10 cellular contexts compared by ENCODE assay signal in genomic region chr4:154961263-154961662, GRCh38.
DNase-seq lines count a peak whose midpoint lies in the region; ATAC-seq and TF ChIP-seq lines count a peak whose summit lies in the region.
"Had no signal": no experiment of that assay in that cellular context is flagged by ENCODE, and none has a peak within 500 bp of the region (broad histone marks: within the 10 kb centered on the region; RNA-seq: fewer than 3 reads in every experiment).

No MANE protein-coding gene starts in this region.

- H3K27ac ChIP-seq in testis (peak overlapping the region; percentile 24 to 46), hepatocyte (no peak overlapping the region), SJCRH30 (no peak overlapping the region)

- H3K79me2 ChIP-seq in hepatocyte, result no peaks in the 10 kb centered on the region

- H3K4me1 ChIP-seq in testis (peaks cover 29% of the 10 kb centered on the region), hepatocyte (ENCODE audit: insufficient read depth) (peaks cover 16% of the 10 kb centered on the region), SJCRH30 (no peaks in the 10 kb centered on the region)

- peak; percentile 97 for ATAC-seq in HG02571 (IDR thresholded peaks at IDR 0.05; ENCODE audit: unreplicated experiment)
- peak; percentile 86 for ATAC-seq in HG03354 (IDR thresholded peaks at IDR 0.05; ENCODE audit: poor library complexity, severe bottlenecking, unreplicated experiment)

- WGBS in testis, 2 donors, result 15 to 36% methylated on average over 1 of the region's 1 CpG
- 35% methylated on average over 1 of the region's 1 CpG for WGBS in hepatocyte (ENCODE audit: low lambda C conversion rate, missing lambda C conversion rate)

- no peak overlapping the region for H2AFZ ChIP-seq in hepatocyte

- no peaks in the 10 kb centered on the region for H3K9me3 ChIP-seq in testis
- H3K9me3 ChIP-seq in hepatocyte (ENCODE audit: low read depth), result no peaks in the 10 kb centered on the region
- H3K9me3 ChIP-seq in SJCRH30 (replicated peaks), result no peaks in the 10 kb centered on the region

- H3K4me3 ChIP-seq in testis, result no peak overlapping the region
- no peak overlapping the region for H3K4me3 ChIP-seq in hepatocyte
- H3K4me3 ChIP-seq in SJCRH30, result no peak overlapping the region

- intact Hi-C loops in testis (cut with DNase I; ENCODE audit: low total_unique reads), result no loop called here

- no peaks in the 10 kb centered on the region for H3K9me2 ChIP-seq in hepatocyte (replicated peaks; ENCODE audit: insufficient read depth)

- TF ChIP-seq POLR2A in testis (IDR thresholded peaks at IDR 0.05), result no peak

- DNase-seq in SKM-1 treated with dmso at 0.1 percent for 144 hours (lab: John Stamatoyannopoulos, UW; ENCODE audit: unreplicated experiment) (peak; percentile 18), SKM-1 (lab: John Stamatoyannopoulos, UW; ENCODE audit: unreplicated experiment) (no peak), testis (no peak), cortex of kidney (lab: John Stamatoyannopoulos, UW) (no peak), hepatocyte (ENCODE audit: low spot score) (no peak), SJCRH30 (no peak)
- DNase-seq: NCI-H524 treated with DMSO at 0.1 percent for 48 hours, SW 1271 had no signal

- H3K27me3 ChIP-seq in testis, result no peaks in the 10 kb centered on the region
- H3K27me3 ChIP-seq in hepatocyte, result peaks cover 6% of the 10 kb centered on the region
- no peaks in the 10 kb centered on the region for H3K27me3 ChIP-seq in SJCRH30

- H3K36me3 ChIP-seq in testis (ENCODE audit: low read depth, missing control alignments) (no peaks in the 10 kb centered on the region), hepatocyte (replicated peaks; ENCODE audit: insufficient read depth, low read depth) (no peaks in the 10 kb centered on the region), SJCRH30 (no peaks in the 10 kb centered on the region)

- TF ChIP-seq CTCF in testis (IDR thresholded peaks at IDR 0.05) (no peak), hepatocyte (IDR thresholded peaks at IDR 0.05; ENCODE audit: poor library complexity) (no peak)

- no peaks in the 10 kb centered on the region for H4K20me1 ChIP-seq in hepatocyte (ENCODE audit: insufficient read depth, poor library complexity, severe bottlenecking)

- no peak overlapping the region for H3K4me2 ChIP-seq in hepatocyte

Comparison
In these comparisons a context has a peak if more than half of its experiments do, and no peak if none do; other contexts are left out.
1. H3K27ac ChIP-seq: peak in testis (2 of 2); none in hepatocyte (single experiment) and SJCRH30 (single experiment).